ENCODE assay signal across 19 cellular contexts in the genomic region with DNA sequence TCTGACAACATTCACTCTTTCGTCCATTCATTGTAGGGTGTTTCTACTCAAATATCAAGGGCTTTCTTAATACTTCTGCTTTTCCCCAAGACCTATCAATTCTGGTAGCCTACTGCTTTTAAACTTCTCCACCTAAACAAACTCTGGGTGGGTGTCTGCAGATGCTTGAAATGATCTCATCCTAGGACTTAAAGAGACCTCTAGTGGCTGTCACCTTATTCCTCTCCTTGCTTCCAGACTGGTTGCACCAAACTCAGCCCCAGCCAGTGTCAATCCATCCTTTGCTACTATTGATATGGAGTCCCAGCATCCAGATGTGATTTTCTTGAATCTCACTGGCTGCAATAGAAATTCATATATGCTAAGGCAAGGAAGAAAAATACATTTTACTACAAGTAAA.
DNase-seq lines count a peak whose midpoint lies in the region; ATAC-seq and TF ChIP-seq lines count a peak whose summit lies in the region.
"Had no signal": no experiment of that assay in that cellular context is flagged by ENCODE, and none has a peak within 500 bp of the region (broad histone marks: within the 10 kb centered on the region; RNA-seq: fewer than 3 reads in every experiment).

No MANE protein-coding gene starts in this region.

- H3K27me3 ChIP-seq in Loucy (ENCODE audit: insufficient read depth, low read length, poor library complexity, severe bottlenecking), result no peaks in the 10 kb centered on the region
- H3K27me3 ChIP-seq: ascending aorta, transverse colon had no signal

- no peaks in the 10 kb centered on the region for H3K9me3 Mint-ChIP-seq in neural crest cell
- H3K9me3 Mint-ChIP-seq: activated CD4-positive, alpha-beta memory T cell treated with anti-CD3 and anti-CD28 coated beads, Interleukin-2, amount 10 ng/mL, durations not matched to agents 7 days and 5 days had no signal

- H3K4me3 ChIP-seq in Loucy (ENCODE audit: low read length, poor library complexity, severe bottlenecking), result no peak overlapping the region
- H3K4me3 ChIP-seq: ascending aorta, dorsolateral prefrontal cortex, mucosa of descending colon, transverse colon had no signal

- H3K27ac Mint-ChIP-seq in neural crest cell (ENCODE audit: unreplicated experiment), result no peak overlapping the region
- H3K27ac Mint-ChIP-seq: activated CD4-positive, alpha-beta memory T cell treated with anti-CD3 and anti-CD28 coated beads, Interleukin-2, amount 10 ng/mL, durations not matched to agents 7 days and 5 days had no signal

- H3K36me3 Mint-ChIP-seq in neural crest cell (ENCODE audit: low read depth), result no peaks in the 10 kb centered on the region

- peaks cover 6% of the 10 kb centered on the region for H3K4me1 Mint-ChIP-seq in neural crest cell
- H3K4me1 Mint-ChIP-seq: activated CD4-positive, alpha-beta memory T cell treated with anti-CD3 and anti-CD28 coated beads, Interleukin-2, amount 10 ng/mL, durations not matched to agents 7 days and 5 days had no signal

- ATAC-seq in HG03521 (IDR thresholded peaks at IDR 0.05; ENCODE audit: unreplicated experiment), result no peak
- ATAC-seq: mucosa of descending colon had no signal

- H3K9me3 ChIP-seq in Loucy (ENCODE audit: insufficient read depth, low read depth, low read length), result no peaks in the 10 kb centered on the region
- H3K9me3 ChIP-seq: ascending aorta, mucosa of descending colon, transverse colon had no signal

- H3K4me2 ChIP-seq in Loucy (ENCODE audit: low read depth, low read length, poor library complexity, severe bottlenecking), result no peak overlapping the region

- no peaks in the 10 kb centered on the region for H3K36me3 ChIP-seq in Loucy (ENCODE audit: insufficient read depth, low read length)
- H3K36me3 ChIP-seq: ascending aorta, transverse colon had no signal

- H3K4me3 Mint-ChIP-seq in neural crest cell, result no peak overlapping the region
- H3K4me3 Mint-ChIP-seq: activated CD4-positive, alpha-beta memory T cell treated with anti-CD3 and anti-CD28 coated beads, Interleukin-2, amount 10 ng/mL, durations not matched to agents 7 days and 5 days had no signal

- TF ChIP-seq CTCF in Loucy (conservative IDR thresholded peaks at IDR 0.05; ENCODE audit: low read length) (peak; percentile 64), neural crest cell (conservative IDR thresholded peaks at IDR 0.05) (peak; percentile 16)

- H3K79me2 ChIP-seq in Loucy (ENCODE audit: insufficient read depth, low read length), result no peaks in the 10 kb centered on the region

- no peaks in the 10 kb centered on the region for H3K27me3 Mint-ChIP-seq in neural crest cell (ENCODE audit: low read depth)
- H3K27me3 Mint-ChIP-seq: activated CD4-positive, alpha-beta memory T cell treated with anti-CD3 and anti-CD28 coated beads, Interleukin-2, amount 10 ng/mL, durations not matched to agents 7 days and 5 days had no signal

- DNase-seq in NCI-H2171 treated with DMSO at 0.1 percent for 48 hours (lab: John Stamatoyannopoulos, UW) (peak; percentile 27), NCI-H2171 (lab: John Stamatoyannopoulos, UW) (no peak), SW480 (ENCODE audit: low spot score) (peak; percentile 26), neural crest cell (ENCODE audit: low read depth, low spot score) (no peak), A172 (ENCODE audit: low spot score) (no peak)
- no peak for DNase-seq in NK-92 treated with Interleukin-12 subunit alpha and Interleukin-12 subunit beta, amount 100 ng/mL, for 24 hours (lab: John Stamatoyannopoulos, UW)
- DNase-seq: activated CD4-positive, alpha-beta memory T cell treated with anti-CD3 and anti-CD28 coated beads, Interleukin-2, amount 10 ng/mL, durations not matched to agents 7 days and 5 days; activated effector memory CD4-positive, alpha-beta T cell treated with Interleukin-2 at 50 U/mL for 16 hours; DND-41; dorsolateral prefrontal cortex; HCEC 1CT; NCI-H2081 treated with DMSO at 0.1 percent for 48 hours; posterior cingulate gyrus; T-helper 9 cell; transverse colon had no signal

- no peaks in the 10 kb centered on the region for H3K9me2 ChIP-seq in Loucy (replicated peaks; ENCODE audit: low read depth, low read length)

- H3K4me1 ChIP-seq in Loucy (ENCODE audit: insufficient read depth, low read length, poor library complexity, severe bottlenecking), result no peaks in the 10 kb centered on the region
- H3K4me1 ChIP-seq: ascending aorta, transverse colon had no signal

- no peaks in the 10 kb centered on the region for H4K20me1 ChIP-seq in Loucy (ENCODE audit: insufficient read depth, low read length, poor library complexity, severe bottlenecking)

- no peaks in the 10 kb centered on the region for H3F3A ChIP-seq in Loucy (ENCODE audit: low read depth)

- no peak overlapping the region for H2AFZ ChIP-seq in Loucy (ENCODE audit: low read length)

- no peak overlapping the region for H3K9ac ChIP-seq in Loucy (ENCODE audit: low read depth, low read length, poor library complexity, severe bottlenecking)

Comparison
In these comparisons a context has a peak if more than half of its experiments do, and no peak if none do; other contexts are left out.
1. DNase-seq: peak in NCI-H2171 treated with DMSO at 0.1 percent for 48 hours (single experiment) and SW480 (single experiment); none in NCI-H2171 (single experiment), neural crest cell (single experiment), NK-92 treated with Interleukin-12 subunit alpha and Interleukin-12 subunit beta, amount 100 ng/mL, for 24 hours (single experiment) and A172 (single experiment).